ENCODE assay signal across 10 cellular contexts in genomic region chr2:17104454-17104853, GRCh38.
DNase-seq lines count a peak whose midpoint lies in the region; ATAC-seq lines count a peak whose summit lies in the region.
"Had no signal": no experiment of that assay in that cellular context is flagged by ENCODE, and none has a peak within 500 bp of the region (broad histone marks: within the 10 kb centered on the region; RNA-seq: fewer than 3 reads in every experiment).

No MANE protein-coding gene starts in this region.

- H3K9me2 ChIP-seq in GM23248 (ENCODE audit: insufficient read depth): no peaks in the 10 kb centered on the region

- no peaks in the 10 kb centered on the region for H3K79me2 ChIP-seq in GM23248 (ENCODE audit: insufficient read depth)

- no peaks in the 10 kb centered on the region for H3F3A ChIP-seq in GM23248 (ENCODE audit: insufficient read depth)

- ATAC-seq in GM18520 (IDR thresholded peaks at IDR 0.05; ENCODE audit: unreplicated experiment) (peak; percentile 51), GM19455 (IDR thresholded peaks at IDR 0.05; ENCODE audit: unreplicated experiment) (no peak)
- ATAC-seq: PC-3 had no signal

- H2AFZ ChIP-seq in GM23248: peak overlapping the region; percentile 0; the same call in 1 of the 2 replicates

- H3K4me1 ChIP-seq in GM23248 (ENCODE audit: insufficient read depth): peaks cover 24% of the 10 kb centered on the region

- no peak overlapping the region for H3K27ac ChIP-seq in GM23248

- in situ Hi-C loops in GM23248 (cut with MboI): no loop called here

- DNase-seq in GM23248 (peak; percentile 55), HT1080 (ENCODE audit: low read depth) (peak; percentile 85), hepatic stellate cell (ENCODE audit: low spot score) (peak; percentile 4), nucleus accumbens (lab: John Stamatoyannopoulos, UW) (no peak), CD1c-positive myeloid dendritic cell (ENCODE audit: extremely low spot score) (no peak), NCI-H524 (lab: John Stamatoyannopoulos, UW) (no peak)
- DNase-seq: effector CD8-positive, alpha-beta T cell; PC-3 had no signal

- peak overlapping the region; percentile 1 for H3K4me2 ChIP-seq in GM23248 (ENCODE audit: unreplicated experiment)

- H3K36me3 ChIP-seq in GM23248 (ENCODE audit: low read depth): no peaks in the 10 kb centered on the region

- H3K9me3 ChIP-seq in GM23248 (ENCODE audit: low read depth): no peaks in the 10 kb centered on the region

- H3K9ac ChIP-seq in GM23248: no peak overlapping the region

- H4K20me1 ChIP-seq in GM23248 (ENCODE audit: insufficient read depth): no peaks in the 10 kb centered on the region

- H3K27me3 ChIP-seq in GM23248 (replicated peaks; ENCODE audit: insufficient read depth): no peaks in the 10 kb centered on the region

- no peak overlapping the region for H3K4me3 ChIP-seq in GM23248

Comparison
In these comparisons a context has a peak if more than half of its experiments do, and no peak if none do; other contexts are left out.
1. DNase-seq: peak in GM23248 (single experiment), HT1080 (single experiment) and hepatic stellate cell (single experiment); none in nucleus accumbens (0 of 56), CD1c-positive myeloid dendritic cell (single experiment) and NCI-H524 (0 of 2).